11 cellular contexts compared by ENCODE assay signal in genomic region chr2:20430461-20431302, GRCh38. TPM values are rescaled to one million over a fixed set of nuclear protein-coding genes. Genes with fewer than 3 reads are reported as not detected.
DNase-seq lines count a peak whose midpoint lies in the region; ATAC-seq and TF ChIP-seq lines count a peak whose summit lies in the region.
"Had no signal": no experiment of that assay in that cellular context is flagged by ENCODE, and none has a peak within 500 bp of the region (broad histone marks: within the 10 kb centered on the region; RNA-seq: fewer than 3 reads in every experiment).

No MANE protein-coding gene starts in this region.

- CTCF ChIA-PET in CD8-positive, alpha-beta memory T cell (lab: Charles Lee): no interaction called here

- POLR2A ChIA-PET in CD8-positive, alpha-beta memory T cell (lab: Charles Lee): no interaction called here

- H3K4me3 ChIP-seq in endodermal cell (ENCODE audit: low read length): no peak overlapping the region
- no peak overlapping the region for H3K4me3 ChIP-seq in BE2C (ENCODE audit: low read depth, low read length)
- no peak overlapping the region for H3K4me3 ChIP-seq in CD8-positive, alpha-beta memory T cell (ENCODE audit: low read length)
- H3K4me3 ChIP-seq: BLaER1 had no signal

- H3K27me3 ChIP-seq in endodermal cell (ENCODE audit: control insufficient read depth, insufficient read depth, low read length, poor library complexity, severe bottlenecking) (no peaks in the 10 kb centered on the region), BE2C (no peaks in the 10 kb centered on the region)
- no peaks in the 10 kb centered on the region for H3K27me3 ChIP-seq in CD8-positive, alpha-beta memory T cell (ENCODE audit: insufficient read depth, low read length, poor library complexity, severe bottlenecking)
- H3K27me3 ChIP-seq: BLaER1, brain microvascular endothelial cell had no signal

- no peak overlapping the region for H3K27ac ChIP-seq in endodermal cell (ENCODE audit: low read depth, low read length)
- H3K27ac ChIP-seq in CD8-positive, alpha-beta memory T cell (ENCODE audit: low read depth, low read length): no peak overlapping the region
- H3K27ac ChIP-seq: BLaER1, brain microvascular endothelial cell had no signal

- H3K9me3 ChIP-seq in endodermal cell (ENCODE audit: control insufficient read depth, low read length) (no peaks in the 10 kb centered on the region), BE2C (no peaks in the 10 kb centered on the region)
- no peaks in the 10 kb centered on the region for H3K9me3 ChIP-seq in CD8-positive, alpha-beta memory T cell (ENCODE audit: low read length)
- H3K9me3 ChIP-seq: BLaER1 had no signal

- DNase-seq in activated effector memory CD4-positive, alpha-beta T cell treated with anti-CD3 and anti-CD28 coated beads, Interleukin-2, amount 50 U/mL, for 16 hours: peak; percentile 48
- no peak for DNase-seq in activated effector memory CD4-positive, alpha-beta T cell treated with Interleukin-2 at 50 U/mL for 16 hours
- DNase-seq in endodermal cell: peak; percentile 8
- DNase-seq in stimulated activated naive CD8-positive, alpha-beta T cell treated with anti-CD3 and anti-CD28 coated beads, Interleukin-15, amount 100 ng/mL, for 72 hours: peak in 1 of 2 donors; percentile 55
- DNase-seq in foreskin melanocyte: no peak
- no peak for DNase-seq in BE2C
- no peak for DNase-seq in CD8-positive, alpha-beta memory T cell
- DNase-seq: brain microvascular endothelial cell, NCI-H2107 had no signal

- H3K9me3 Mint-ChIP-seq in endodermal cell: no peaks in the 10 kb centered on the region
- H3K9me3 Mint-ChIP-seq in stimulated activated naive CD8-positive, alpha-beta T cell treated with anti-CD3 and anti-CD28 coated beads, Interleukin-15, amount 100 ng/mL, for 72 hours: no peaks in the 10 kb centered on the region
- no peaks in the 10 kb centered on the region for H3K9me3 Mint-ChIP-seq in CD8-positive, alpha-beta memory T cell

- H3K4me3 Mint-ChIP-seq in endodermal cell: no peak overlapping the region
- no peak overlapping the region for H3K4me3 Mint-ChIP-seq in stimulated activated naive CD8-positive, alpha-beta T cell treated with anti-CD3 and anti-CD28 coated beads, Interleukin-15, amount 100 ng/mL, for 72 hours
- H3K4me3 Mint-ChIP-seq in CD8-positive, alpha-beta memory T cell: no peak overlapping the region

- ATAC-seq in HG03520 (IDR thresholded peaks at IDR 0.05; ENCODE audit: unreplicated experiment): peak; percentile 39
- ATAC-seq in stimulated activated naive CD8-positive, alpha-beta T cell treated with anti-CD3 and anti-CD28 coated beads, Interleukin-15, amount 100 ng/mL, for 72 hours: peak; percentile 94

- H3K36me3 Mint-ChIP-seq in endodermal cell (ENCODE audit: low read depth): no peaks in the 10 kb centered on the region
- H3K36me3 Mint-ChIP-seq in CD8-positive, alpha-beta memory T cell: peaks cover 0 to 2% (median 0%) of the 10 kb centered on the region in 3 donors

- no peak overlapping the region for H3K27ac Mint-ChIP-seq in endodermal cell
- H3K27ac Mint-ChIP-seq in stimulated activated naive CD8-positive, alpha-beta T cell treated with anti-CD3 and anti-CD28 coated beads, Interleukin-15, amount 100 ng/mL, for 72 hours: no peak overlapping the region
- no peak overlapping the region for H3K27ac Mint-ChIP-seq in CD8-positive, alpha-beta memory T cell

- 89 to 100% methylated on average over 4 to 7 of the region's 7 CpGs for WGBS in endodermal cell (ENCODE audit: insufficient coverage in 1 of 2, insufficient read length in 1 of 2), 2 experiments

- H3K4me1 Mint-ChIP-seq in endodermal cell: peaks cover 9% of the 10 kb centered on the region
- H3K4me1 Mint-ChIP-seq in stimulated activated naive CD8-positive, alpha-beta T cell treated with anti-CD3 and anti-CD28 coated beads, Interleukin-15, amount 100 ng/mL, for 72 hours: peaks cover 9% of the 10 kb centered on the region
- peaks cover 2 to 5% (median 2%) of the 10 kb centered on the region in 3 donors for H3K4me1 Mint-ChIP-seq in CD8-positive, alpha-beta memory T cell

- no peak overlapping the region for H3K9ac ChIP-seq in endodermal cell (ENCODE audit: extremely low read depth, low read length, poor library complexity, severe bottlenecking)
- H3K9ac ChIP-seq: BLaER1 had no signal

- TF ChIP-seq CTCF in endodermal cell (conservative IDR thresholded peaks at IDR 0.05) (no peak), BE2C (IDR thresholded peaks at IDR 0.05; ENCODE audit: low read depth, low read length) (no peak)

- peaks cover 2% of the 10 kb centered on the region for H3K27me3 Mint-ChIP-seq in endodermal cell (ENCODE audit: insufficient read depth)
- H3K27me3 Mint-ChIP-seq in stimulated activated naive CD8-positive, alpha-beta T cell treated with anti-CD3 and anti-CD28 coated beads, Interleukin-15, amount 100 ng/mL, for 72 hours: peaks cover 16% of the 10 kb centered on the region
- H3K27me3 Mint-ChIP-seq in CD8-positive, alpha-beta memory T cell: peaks cover 5 to 7% of the 10 kb centered on the region in 2 donors

- H3K36me3 ChIP-seq in endodermal cell (ENCODE audit: control insufficient read depth, insufficient read depth, low read length) (no peaks in the 10 kb centered on the region), BE2C (no peaks in the 10 kb centered on the region)
- no peaks in the 10 kb centered on the region for H3K36me3 ChIP-seq in CD8-positive, alpha-beta memory T cell (ENCODE audit: insufficient read depth, low read length)
- H3K36me3 ChIP-seq: BLaER1, brain microvascular endothelial cell had no signal

- H3K4me1 ChIP-seq in endodermal cell (ENCODE audit: control insufficient read depth, insufficient read depth, low read length) (no peaks in the 10 kb centered on the region), BE2C (no peaks in the 10 kb centered on the region)
- no peaks in the 10 kb centered on the region for H3K4me1 ChIP-seq in CD8-positive, alpha-beta memory T cell (ENCODE audit: insufficient read depth, low read length)

RNA-seq across cellular contexts. Expression of gene RHOB, which starts 16.2 kb away (rescaled TPM):
- total RNA-seq in endodermal cell: 10 to 100 TPM; 25.6 to 47.0 TPM
- polyA plus RNA-seq in endodermal cell (2013, experiment 1 of 2): 148 TPM
- 167 TPM for polyA plus RNA-seq in endodermal cell (2013, experiment 2 of 2)
- 278 TPM for polyA plus RNA-seq in BE2C (2012; ENCODE audit: insufficient read depth, insufficient read length, low read depth)
- 10 to 100 TPM; 27.4 TPM for total RNA-seq in CD8-positive, alpha-beta memory T cell
- 3.4 TPM for polyA plus RNA-seq in CD8-positive, alpha-beta memory T cell

Comparison
In these comparisons a context has a peak if more than half of its experiments do, and no peak if none do; other contexts are left out.
1. DNase-seq: peak in activated effector memory CD4-positive, alpha-beta T cell treated with anti-CD3 and anti-CD28 coated beads, Interleukin-2, amount 50 U/mL, for 16 hours (single experiment) and endodermal cell (single experiment); none in activated effector memory CD4-positive, alpha-beta T cell treated with Interleukin-2 at 50 U/mL for 16 hours (single experiment), foreskin melanocyte (single experiment), BE2C (single experiment) and CD8-positive, alpha-beta memory T cell (0 of 5).